In genomic region chr9:98971915-98972223, GRCh38 we compare ENCODE assay signal across 1 cellular context.
TF ChIP-seq lines count a peak whose summit lies in the region.

No MANE protein-coding gene starts in this region.

TF ChIP-seq in H1, 55 proteins besides CTCF, POLR2A, EP300 and RAD21:
- TF ChIP-seq E2F6 (IDR thresholded peaks at IDR 0.05) = no peak
- TF ChIP-seq CTBP2 (IDR thresholded peaks at IDR 0.05; ENCODE audit: borderline replicate concordance, insufficient read depth, insufficient read length, low read length) = no peak
- no peak for TF ChIP-seq YY1 (IDR thresholded peaks at IDR 0.05; ENCODE audit: low read depth, low read length)
- no peak for TF ChIP-seq USF2 (IDR thresholded peaks at IDR 0.05; ENCODE audit: low read length)
- no peak for TF ChIP-seq FOSL1 (IDR thresholded peaks at IDR 0.05; ENCODE audit: insufficient read depth, low read depth, low read length)
- no peak for TF ChIP-seq KDM4A (IDR thresholded peaks at IDR 0.05; ENCODE audit: low read depth, low read length, severe bottlenecking)
- TF ChIP-seq ASH2L (IDR thresholded peaks at IDR 0.05; ENCODE audit: low read length) = no peak
- TF ChIP-seq EZH2 (IDR thresholded peaks at IDR 0.05; ENCODE audit: low read depth, low read length, severe bottlenecking) = no peak
- no peak for TF ChIP-seq SAP30 (IDR thresholded peaks at IDR 0.05; ENCODE audit: insufficient read depth, insufficient replicate concordance, low read length)
- no peak for TF ChIP-seq TBP (IDR thresholded peaks at IDR 0.05; ENCODE audit: low read depth, low read length)
- no peak for TF ChIP-seq SP4 (IDR thresholded peaks at IDR 0.05; ENCODE audit: low read length)
- TF ChIP-seq GTF2F1 (IDR thresholded peaks at IDR 0.05; ENCODE audit: borderline replicate concordance, low read depth, low read length) = no peak
- no peak for TF ChIP-seq KDM1A (IDR thresholded peaks at IDR 0.05; ENCODE audit: borderline replicate concordance, low read length)
- TF ChIP-seq CHD7 (IDR thresholded peaks at IDR 0.05; ENCODE audit: insufficient replicate concordance, low read length) = no peak
- no peak for TF ChIP-seq POLR2AphosphoS5 (IDR thresholded peaks at IDR 0.05; ENCODE audit: low read depth, low read length)
- TF ChIP-seq RBBP5 (IDR thresholded peaks at IDR 0.05; ENCODE audit: borderline replicate concordance, low read depth, low read length) = no peak
- no peak for TF ChIP-seq NRF1 (IDR thresholded peaks at IDR 0.05; ENCODE audit: low read depth, low read length)
- TF ChIP-seq BRCA1 (IDR thresholded peaks at IDR 0.05; ENCODE audit: low read depth, low read length) = no peak
- no peak for TF ChIP-seq CBX8 (IDR thresholded peaks at IDR 0.05; ENCODE audit: borderline replicate concordance, low read depth, low read length)
- TF ChIP-seq MAFK (IDR thresholded peaks at IDR 0.05; ENCODE audit: low read depth, low read length) = no peak
